8 cellular contexts compared by ENCODE assay signal in the genomic region with DNA sequence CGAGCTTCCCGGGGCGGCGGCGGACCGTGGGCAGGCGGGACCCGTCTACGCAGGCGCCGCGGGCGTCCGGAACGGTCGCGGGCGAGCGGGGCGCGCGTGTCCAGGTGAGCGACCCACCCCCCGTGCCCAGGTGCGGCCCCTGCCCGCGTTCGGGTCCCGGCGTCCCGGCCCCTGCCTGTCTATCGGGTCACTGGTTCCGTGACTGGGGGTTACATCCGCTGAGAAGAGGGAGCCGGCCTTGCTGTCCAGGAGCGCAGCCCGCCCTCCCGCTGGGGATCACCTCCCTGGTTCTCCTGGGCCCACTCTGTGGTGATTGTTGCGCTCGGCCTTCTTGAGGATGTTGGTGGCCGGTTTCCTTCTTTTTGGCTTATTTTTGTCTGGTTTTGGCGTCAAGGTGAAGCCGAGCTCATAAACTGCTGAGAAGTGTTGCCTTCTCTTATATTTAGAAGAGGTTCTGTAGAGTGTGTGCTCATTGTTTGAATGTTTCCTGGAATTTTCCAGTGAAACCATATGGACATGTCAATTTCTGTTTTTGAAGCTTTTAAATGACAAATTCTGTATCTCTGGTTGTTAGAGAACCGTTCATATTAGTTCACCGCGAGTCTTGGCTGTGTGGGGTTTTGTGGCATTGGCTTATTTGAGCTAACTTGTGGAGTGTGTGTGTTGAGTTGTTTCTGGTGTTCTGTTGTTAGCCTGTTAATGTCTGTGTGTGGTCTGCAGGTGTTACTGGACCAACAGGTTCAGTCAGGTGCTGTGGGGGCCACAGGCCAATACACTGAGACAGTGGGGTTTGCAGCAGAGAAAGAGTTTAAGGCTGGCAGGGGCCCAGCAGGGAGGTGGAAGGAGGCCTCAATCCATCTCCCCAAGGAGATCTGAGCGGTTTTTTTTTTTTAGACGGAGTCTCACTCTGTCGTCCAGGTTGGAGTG. TPM values are rescaled to one million over a fixed set of nuclear protein-coding genes. Genes with fewer than 3 reads are reported as not detected.
A peak's percentile ranks its signal among the peaks of the same experiment; 100 is the strongest.
DNase-seq lines count a peak whose midpoint lies in the region; ATAC-seq and TF ChIP-seq lines count a peak whose summit lies in the region.

No MANE protein-coding gene starts in this region.

- peak overlapping the region; percentile 47 for H3K27ac ChIP-seq in CD8-positive, alpha-beta memory T cell (ENCODE audit: low read depth, low read length)

- H3K27me3 Mint-ChIP-seq in CD8-positive, alpha-beta memory T cell: peaks cover 2 to 5% of the 10 kb centered on the region in 2 donors
- no peaks in the 10 kb centered on the region for H3K27me3 Mint-ChIP-seq in neural crest cell (ENCODE audit: low read depth)

- TF ChIP-seq CTCF in WI38 (IDR thresholded peaks at IDR 0.05; ENCODE audit: low read depth, low read length) (no peak), neural crest cell (conservative IDR thresholded peaks at IDR 0.05) (no peak)

- no peaks in the 10 kb centered on the region for H3K27me3 ChIP-seq in CD8-positive, alpha-beta memory T cell (ENCODE audit: insufficient read depth, low read length, poor library complexity, severe bottlenecking)

- H3K9me3 Mint-ChIP-seq in CD8-positive, alpha-beta memory T cell: no peaks in the 10 kb centered on the region
- no peaks in the 10 kb centered on the region for H3K9me3 Mint-ChIP-seq in neural crest cell

- POLR2A ChIA-PET in CD8-positive, alpha-beta memory T cell (lab: Charles Lee): interaction anchor here (0.9 kb wide), 1 partner anchor 141 kb away, joined by 3 read pairs; no protein-coding TSS in a partner anchor

- peaks cover 0 to 14% (median 7%) of the 10 kb centered on the region in 3 donors for H3K36me3 Mint-ChIP-seq in CD8-positive, alpha-beta memory T cell
- H3K36me3 Mint-ChIP-seq in neural crest cell (ENCODE audit: low read depth): peaks cover 17% of the 10 kb centered on the region

- peak overlapping the region; percentile 35 to 94 (median 81) for H3K27ac Mint-ChIP-seq in CD8-positive, alpha-beta memory T cell
- peak overlapping the region; percentile 46 for H3K27ac Mint-ChIP-seq in neural crest cell (ENCODE audit: unreplicated experiment)

- peak overlapping the region; percentile 67 for H3K4me3 ChIP-seq in CD8-positive, alpha-beta memory T cell (ENCODE audit: low read length)
- peak overlapping the region; percentile 73 for H3K4me3 ChIP-seq in WI38 (ENCODE audit: low read depth, low read length)

- H3K4me3 Mint-ChIP-seq in CD8-positive, alpha-beta memory T cell: peak overlapping the region; percentile 86 to 97 (median 91)
- H3K4me3 Mint-ChIP-seq in neural crest cell: peak overlapping the region; percentile 89

- DNase-seq in CD8-positive, alpha-beta memory T cell: peak in 1 of 5 donors; percentile 12
- DNase-seq in fibroblast of peridontal ligament (ENCODE audit: extremely low read depth) (peak; percentile 1), neural crest cell (ENCODE audit: low read depth, low spot score) (no peak), activated gamma-delta T cell (lab: John Stamatoyannopoulos, UW) (no peak), SIG-M5 treated with dmso at 0.1 percent for 504 hours (lab: John Stamatoyannopoulos, UW; ENCODE audit: unreplicated experiment) (no peak)

- CTCF ChIA-PET in CD8-positive, alpha-beta memory T cell (lab: Charles Lee): no interaction called here

- ATAC-seq in GM19397 (IDR thresholded peaks at IDR 0.05; ENCODE audit: unreplicated experiment): peak; percentile 29
- ATAC-seq in HG03442 (IDR thresholded peaks at IDR 0.05; ENCODE audit: unreplicated experiment): peak; percentile 27

- H3K4me1 Mint-ChIP-seq in CD8-positive, alpha-beta memory T cell: peaks cover 28 to 49% (median 33%) of the 10 kb centered on the region in 3 donors
- peaks cover 31% of the 10 kb centered on the region for H3K4me1 Mint-ChIP-seq in neural crest cell

- H3K4me1 ChIP-seq in CD8-positive, alpha-beta memory T cell (ENCODE audit: insufficient read depth, low read length): peaks cover 7% of the 10 kb centered on the region

- no peaks in the 10 kb centered on the region for H3K9me3 ChIP-seq in CD8-positive, alpha-beta memory T cell (ENCODE audit: low read length)

- no peaks in the 10 kb centered on the region for H3K36me3 ChIP-seq in CD8-positive, alpha-beta memory T cell (ENCODE audit: insufficient read depth, low read length)

RNA-seq across cellular contexts. Expression of gene CEP72, which starts 0.6 kb away (rescaled TPM):
- 10 to 100 TPM; 20.0 to 21.0 TPM for total RNA-seq in CD8-positive, alpha-beta memory T cell
- 4.2 TPM for polyA plus RNA-seq in CD8-positive, alpha-beta memory T cell
- total RNA-seq in neural crest cell: 27.2 and 29.4 TPM in 2 replicates
